In genomic region chr4:123488916-123489315, GRCh38 we compare ENCODE assay signal across 8 cellular contexts.
DNase-seq lines count a peak whose midpoint lies in the region; ATAC-seq and TF ChIP-seq lines count a peak whose summit lies in the region.

No MANE protein-coding gene starts in this region.

- in situ Hi-C loops in Caki2 (cut with HindIII; ENCODE audit: low pct_unique_long_range_greater_than_20kb, low sequenced_read_pairs): no loop called here

- TF ChIP-seq CTCF in coronary artery (IDR thresholded peaks at IDR 0.05): no peak

- no peak overlapping the region for H3K27ac ChIP-seq in coronary artery

- H3K4me3 ChIP-seq in coronary artery: no peak overlapping the region

- no peak for ATAC-seq in HG03095 (IDR thresholded peaks at IDR 0.05; ENCODE audit: unreplicated experiment)

- DNase-seq in Caki2 (ENCODE audit: low read depth) (peak; percentile 68), HCEC 1CT (peak; percentile 49), NOMO-1 (lab: John Stamatoyannopoulos, UW; ENCODE audit: unreplicated experiment in 2 of 2) (peak; percentile 29 to 89), erythroblast (lab: John Stamatoyannopoulos, UW) (peak; percentile 11 to 20), coronary artery (ENCODE audit: low spot score) (no peak), NCI-H524 (lab: John Stamatoyannopoulos, UW) (no peak), NCI-H1105 (lab: John Stamatoyannopoulos, UW) (no peak)

- no peak for TF ChIP-seq POLR2A in erythroblast (IDR thresholded peaks at IDR 0.05; ENCODE audit: low read length)

Comparison
In these comparisons a context has a peak if more than half of its experiments do, and no peak if none do; other contexts are left out.
1. DNase-seq: peak in Caki2 (single experiment), HCEC 1CT (single experiment), NOMO-1 (2 of 2) and erythroblast (2 of 2); none in coronary artery (single experiment), NCI-H524 (0 of 2) and NCI-H1105 (single experiment).